8 cellular contexts compared by ENCODE assay signal in the genomic region with DNA sequence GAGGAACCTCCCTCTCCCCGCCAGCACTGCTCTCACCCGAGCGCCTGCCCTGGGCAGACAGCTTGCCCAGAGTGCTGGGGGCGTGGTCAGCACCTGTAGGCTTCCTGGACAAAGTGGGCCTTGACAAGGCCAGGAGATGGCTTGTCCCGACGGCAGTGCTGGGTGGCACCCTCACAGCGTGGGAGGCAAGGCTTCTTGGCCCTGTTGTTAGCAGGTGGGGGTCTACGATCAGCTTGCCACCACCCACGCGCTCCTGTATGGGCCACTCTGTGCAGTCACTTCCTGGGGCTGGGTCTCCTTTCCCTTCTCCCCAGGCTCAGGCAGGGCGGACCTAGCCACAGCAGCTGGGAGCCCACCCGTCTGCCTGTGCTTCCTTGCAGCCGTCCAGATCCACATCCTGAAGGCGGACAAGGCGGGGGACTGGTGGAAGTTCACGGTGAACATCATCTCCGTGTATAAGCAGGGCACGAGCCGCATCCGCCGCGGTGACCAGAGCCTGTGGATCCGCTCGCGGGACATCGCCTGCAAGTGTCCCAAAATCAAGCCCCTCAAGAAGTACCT.
A peak's percentile ranks its signal among the peaks of the same experiment; 100 is the strongest.
DNase-seq lines count a peak whose midpoint lies in the region; ATAC-seq, FAIRE-seq and TF ChIP-seq lines count a peak whose summit lies in the region.

No MANE protein-coding gene starts in this region.

- H3K27me3 Mint-ChIP-seq in natural killer cell (ENCODE audit: low read depth in 2 of 2), result no peaks in the 10 kb centered on the region

- H3K4me3 ChIP-seq in BLaER1 treated with 17β-estradiol and CSF1 and Interleukin-3, amounts not matched to agents 10 nM and 100 nM, result peak overlapping the region; percentile 27 to 65 (median 47); a peak in 14 of 20 replicates
- H3K4me3 ChIP-seq in NT2/D1 (ENCODE audit: insufficient read length, low read depth) (peak overlapping the region; percentile 37), Karpas-422 (ENCODE audit: low read length) (no peak overlapping the region)

- intact Hi-C loops in natural killer cell (cut with micrococcal nuclease), result no loop called here

- peaks cover 0 to 92% (median 60%) of the 10 kb centered on the region in 11 experiments; a peak in 19 of 22 replicates for H4K20me1 ChIP-seq in BLaER1 treated with 17β-estradiol and CSF1 and Interleukin-3, amounts not matched to agents 10 nM and 100 nM
- no peaks in the 10 kb centered on the region; the same call in 1 of the 2 replicates for H4K20me1 ChIP-seq in Karpas-422 (ENCODE audit: insufficient read depth, low read depth, low read length)

- DNase-seq in NT2/D1 (ENCODE audit: low read depth, low spot score), result no peak
- peak; percentile 39 for DNase-seq in dermis blood vessel endothelial cell
- DNase-seq in natural killer cell, result no peak
- DNase-seq in Karpas-422, result no peak
- no peak for DNase-seq in D721Med (ENCODE audit: insufficient read length, low spot score)
- DNase-seq in SHP77 (lab: John Stamatoyannopoulos, UW), result no peak
- no peak for DNase-seq in H4 (ENCODE audit: low spot score)

- peak overlapping the region; percentile 64 to 85 for H3K27ac Mint-ChIP-seq in natural killer cell

- no peak for TF ChIP-seq CTCF in natural killer cell (IDR thresholded peaks at IDR 0.05)
- TF ChIP-seq CTCF in D721Med (IDR thresholded peaks at IDR 0.05; ENCODE audit: insufficient read depth, missing control alignments), result no peak

- no peaks in the 10 kb centered on the region for H3K36me3 ChIP-seq in BLaER1 treated with 17β-estradiol and CSF1 and Interleukin-3, amounts not matched to agents 10 nM and 100 nM
- no peaks in the 10 kb centered on the region for H3K36me3 ChIP-seq in NT2/D1 (ENCODE audit: insufficient read depth, insufficient read length, low read length)
- no peaks in the 10 kb centered on the region for H3K36me3 ChIP-seq in Karpas-422 (ENCODE audit: insufficient read depth, low read length)

- peak overlapping the region; percentile 85 for H3K4me3 Mint-ChIP-seq in natural killer cell

- H3K36me3 Mint-ChIP-seq in natural killer cell, result no peaks in the 10 kb centered on the region

- peaks cover 17 to 26% of the 10 kb centered on the region in 2 donors for H3K4me1 Mint-ChIP-seq in natural killer cell

- peak overlapping the region; percentile 81 to 99 (median 91) for H3K4me2 ChIP-seq in BLaER1 treated with 17β-estradiol and CSF1 and Interleukin-3, amounts not matched to agents 10 nM and 100 nM
- no peak overlapping the region for H3K4me2 ChIP-seq in Karpas-422 (ENCODE audit: low read depth, low read length, poor library complexity, severe bottlenecking)

- no peak overlapping the region; a peak in 1 of 22 replicates for H3K27ac ChIP-seq in BLaER1 treated with 17β-estradiol and CSF1 and Interleukin-3, amounts not matched to agents 10 nM and 100 nM
- H3K27ac ChIP-seq in Karpas-422 (ENCODE audit: low read length), result no peak overlapping the region

- no peaks in the 10 kb centered on the region for H3K79me2 ChIP-seq in Karpas-422 (ENCODE audit: low read length)

- FAIRE-seq in D721Med (lab: Jason Lieb, UNC), result no peak

- H3K27me3 ChIP-seq in BLaER1 treated with 17β-estradiol and CSF1 and Interleukin-3, amounts not matched to agents 10 nM and 100 nM, result peaks cover 49 to 70% (median 66%) of the 10 kb centered on the region in 11 experiments
- H3K27me3 ChIP-seq in NT2/D1 (ENCODE audit: insufficient read depth, insufficient read length), result peaks cover 8% of the 10 kb centered on the region
- no peaks in the 10 kb centered on the region for H3K27me3 ChIP-seq in Karpas-422 (ENCODE audit: low read length)

- H3K9me3 ChIP-seq in BLaER1 treated with 17β-estradiol and CSF1 and Interleukin-3, amounts not matched to agents 10 nM and 100 nM (replicated peaks in 1 of 11), result no peaks in the 10 kb centered on the region
- H3K9me3 ChIP-seq in NT2/D1 (ENCODE audit: insufficient read depth, low read length) (no peaks in the 10 kb centered on the region), Karpas-422 (ENCODE audit: low read length) (no peaks in the 10 kb centered on the region)

- H2AFZ ChIP-seq in Karpas-422 (ENCODE audit: low read length), result no peak overlapping the region

- peak overlapping the region in 8 of 11 experiments; percentile 5 to 54 (median 41); a peak in 8 of 22 replicates for H3K9ac ChIP-seq in BLaER1 treated with 17β-estradiol and CSF1 and Interleukin-3, amounts not matched to agents 10 nM and 100 nM
- H3K9ac ChIP-seq in NT2/D1 (ENCODE audit: insufficient read length, low read depth) (peak overlapping the region; percentile 74), Karpas-422 (ENCODE audit: low read length) (no peak overlapping the region)

- H3K4me1 ChIP-seq in BLaER1 treated with 17β-estradiol and CSF1 and Interleukin-3, amounts not matched to agents 10 nM and 100 nM, result peaks cover 19 to 57% (median 41%) of the 10 kb centered on the region in 10 experiments
- H3K4me1 ChIP-seq in NT2/D1 (ENCODE audit: insufficient read depth, insufficient read length) (peaks cover 31% of the 10 kb centered on the region), Karpas-422 (ENCODE audit: low read length) (no peaks in the 10 kb centered on the region)

- no peaks in the 10 kb centered on the region for H3K9me3 Mint-ChIP-seq in natural killer cell

- peak in 2 of 3 donors; percentile 1 to 2 for ATAC-seq in natural killer cell

- H3K9me2 ChIP-seq in Karpas-422 (replicated peaks; ENCODE audit: insufficient read depth, low read length), result no peaks in the 10 kb centered on the region
